11 cellular contexts compared by ENCODE assay signal in genomic region chr1:22418852-22419480, GRCh38. TPM values are rescaled to one million over a fixed set of nuclear protein-coding genes. Genes with fewer than 3 reads are reported as not detected.
A peak's percentile ranks its signal among the peaks of the same experiment; 100 is the strongest.
DNase-seq lines count a peak whose midpoint lies in the region; ATAC-seq, FAIRE-seq and TF ChIP-seq lines count a peak whose summit lies in the region.
"Had no signal": no experiment of that assay in that cellular context is flagged by ENCODE, and none has a peak within 500 bp of the region (broad histone marks: within the 10 kb centered on the region; RNA-seq: fewer than 3 reads in every experiment).

No MANE protein-coding gene starts in this region.

- H3K9me3 ChIP-seq in GM12878 (replicated peaks; ENCODE audit: control insufficient read depth, insufficient read depth, low read length): no peaks in the 10 kb centered on the region

- SMC1A ChIA-PET in GM12878 (lab: Charles Lee; ENCODE audit: uncharacterized antibody, unreplicated experiment): interaction anchor here (0.6 to 2.1 kb wide), 2 partner anchors 226 to 537 kb away, joined by 3 to 5 read pairs; no protein-coding TSS in a partner anchor

- TF ChIP-seq POLR2A in GM12878 (IDR thresholded peaks at IDR 0.05; ENCODE audit: low read depth, low read length): no peak

- intact Hi-C loops in GM12878 (cut with micrococcal nuclease; ENCODE audit: unreplicated experiment): no loop called here

- no peak overlapping the region for H3K9ac ChIP-seq in GM12878 (ENCODE audit: control insufficient read depth, insufficient read depth, low read length)

- in situ Hi-C loops in GM12878 (cut with MboI): loop anchor here (5.0 to 10.0 kb wide), 3 partner anchors 228 to 414 kb away; partner anchors contain the start of gene CELA3A

- TF ChIP-seq CTCF in GM12878 (IDR thresholded peaks at IDR 0.05 in 2 of 3, conservative IDR thresholded peaks at IDR 0.05 in 1 of 3; ENCODE audit: control insufficient read depth in 2 of 3, extremely low read depth in 1 of 3, insufficient read depth in 1 of 3, low read depth in 3 of 3, low read length in 3 of 3): no peak
- TF ChIP-seq CTCF in GM20000 (IDR thresholded peaks at IDR 0.05; ENCODE audit: extremely low read depth, missing control alignments): no peak

- no peak overlapping the region for H3K4me3 ChIP-seq in Jurkat, Clone E6-1 (ENCODE audit: low read length)
- no peak overlapping the region for H3K4me3 ChIP-seq in GM12878

- H3K79me2 ChIP-seq in GM12878 (ENCODE audit: control insufficient read depth, insufficient read depth, low read length): no peaks in the 10 kb centered on the region

- peak; percentile 24 for DNase-seq in DMS153 treated with DMSO at 0.1 percent for 48 hours (lab: John Stamatoyannopoulos, UW; ENCODE audit: unreplicated experiment)
- DNase-seq in Jurkat, Clone E6-1 (ENCODE audit: low read depth, low spot score): peak; percentile 6
- peak; percentile 7 for DNase-seq in GM12878 (ENCODE audit: low read depth, low spot score)
- peak; percentile 43 for DNase-seq in left kidney (ENCODE audit: low read depth, low spot score)
- no peak for DNase-seq in activated CD4-positive, CD25-positive, alpha-beta regulatory T cell (lab: John Stamatoyannopoulos, UW)
- DNase-seq in MV-4-11 (lab: John Stamatoyannopoulos, UW): no peak
- DNase-seq in GM20000 (ENCODE audit: low spot score): no peak
- DNase-seq: activated T-cell treated with anti-CD3 and anti-CD28 coated beads, Interleukin-2, amount 50 U/mL, for 72 hours; cortex of kidney; stimulated activated naive B cell treated with anti-CD40 and anti-IgM and Interleukin-4, amounts not matched to agents 10 μg/mL and 1 μg/mL and 100 μg/mL, for 72 hours had no signal

- ATAC-seq in GM12878: peak; percentile 34; the same call in 2 of the 3 replicates
- ATAC-seq in HG03439 (IDR thresholded peaks at IDR 0.05; ENCODE audit: unreplicated experiment): no peak
- ATAC-seq: activated T-cell treated with anti-CD3 and anti-CD28 coated beads, Interleukin-2, amount 50 U/mL, for 72 hours; stimulated activated naive B cell treated with anti-CD40 and anti-IgM and Interleukin-4, amounts not matched to agents 10 μg/mL and 1 μg/mL and 100 μg/mL, for 72 hours had no signal

- peaks cover 8% of the 10 kb centered on the region for H3K4me1 ChIP-seq in GM12878 (ENCODE audit: control insufficient read depth, insufficient read depth, low read length)

- no peaks in the 10 kb centered on the region for H4K20me1 ChIP-seq in GM12878 (ENCODE audit: control insufficient read depth, insufficient read depth)

- no peaks in the 10 kb centered on the region for H3K27me3 ChIP-seq in GM12878 (replicated peaks in 1 of 2; ENCODE audit: control insufficient read depth in 2 of 2, insufficient read depth in 2 of 2, low read length in 1 of 2)

- H3K27ac ChIP-seq in GM12878 (ENCODE audit: control insufficient read depth, insufficient read depth): no peak overlapping the region

- 22% methylated on average over 7 of the region's 7 CpGs for WGBS in GM12878 (ENCODE audit: insufficient coverage, insufficient replicate concordance, low lambda C conversion rate, missing lambda C conversion rate)

- RAD21 ChIA-PET in GM12878 (lab: Charles Lee; ENCODE audit: unreplicated experiment): interaction anchor here (1.4 kb wide), 1 partner anchor 223 kb away, joined by 3 read pairs; no protein-coding TSS in a partner anchor

- POLR2A ChIA-PET in GM12878 (lab: Charles Lee): no interaction called here

- FAIRE-seq in GM12878 (lab: Jason Lieb, UNC): no peak

- peak overlapping the region; percentile 38; the same call in 1 of the 2 replicates for H3K4me2 ChIP-seq in GM12878 (ENCODE audit: control insufficient read depth, insufficient read depth)

- H3K36me3 ChIP-seq in GM12878 (ENCODE audit: control insufficient read depth in 2 of 2, insufficient read depth in 2 of 2, low read length in 1 of 2): no peaks in the 10 kb centered on the region

- no peak for TF ChIP-seq EP300 in GM12878 (IDR thresholded peaks at IDR 0.05; ENCODE audit: borderline replicate concordance in 1 of 2, control insufficient read depth in 1 of 2, low read depth in 2 of 2, low read length in 2 of 2)

- CTCF ChIA-PET in GM12878 (lab: Yijun Ruan, JAX): interaction anchor here (6.2 to 7.7 kb wide), 2 partner anchors 223 to 286 kb away, joined by 56 to 77 read pairs; partner anchors contain the start of gene C1QC

- no peak overlapping the region for H2AFZ ChIP-seq in GM12878 (ENCODE audit: control insufficient read depth, low read depth, low read length)

- no TSS peak for BruUV-seq in GM12878 (replicated peaks; lab: Mats Ljungman, UMichigan)

- no peak for TF ChIP-seq RAD21 in GM12878 (IDR thresholded peaks at IDR 0.05; ENCODE audit: insufficient read depth, low read depth, low read length)

TF ChIP-seq in GM12878, 131 proteins besides CTCF, POLR2A, EP300 and RAD21:
- TF ChIP-seq MEF2A (IDR thresholded peaks at IDR 0.05; ENCODE audit: insufficient read depth, low read depth, low read length) (0 out of 2 replicates have a peak, but pooled peaks have one; percentile 56), REST (IDR thresholded peaks at IDR 0.05; ENCODE audit: low read depth, low read length) (no peak), SPI1 (IDR thresholded peaks at IDR 0.05; ENCODE audit: borderline replicate concordance, insufficient read depth, low read depth, low read length) (0 out of 2 replicates have a peak, but pooled peaks have one; percentile 11), RUNX3 (IDR thresholded peaks at IDR 0.05; ENCODE audit: low read length) (peak; percentile 24; the same call in 1 of the 2 replicates), PKNOX1 (IDR thresholded peaks at IDR 0.05) (peak; percentile 28; the same call in 1 of the 2 replicates), BHLHE40 (IDR thresholded peaks at IDR 0.05; ENCODE audit: borderline replicate concordance in 1 of 2, low read depth in 2 of 2, low read length in 1 of 2) (peak in 1 of 2 experiments; percentile 70; a peak in 1 of 4 replicates), NRF1 (conservative IDR thresholded peaks at IDR 0.05; ENCODE audit: low read depth, low read length) (no peak)

RNA-seq across cellular contexts. Expression of gene ZBTB40, which starts 32.7 kb away (rescaled TPM):
- 16.2 TPM for polyA plus RNA-seq in Jurkat, Clone E6-1 (2012; ENCODE audit: insufficient read depth, insufficient read length)
- 47.2 and 47.4 TPM in 2 replicates for total RNA-seq in GM12878 (2013; cell fraction: nucleolus; rRNA removed)
- total RNA-seq in GM12878 (2014; rRNA removed) (12.1 and 13.6 TPM in 2 replicates), GM12878 (2014; rRNA removed; fragmentation: Illumina TruSeq; extraction: Trizol) (9.3 and 9.4 TPM in 2 replicates), GM12878 (2021) (14.0 and 14.4 TPM in 2 replicates)
- 5.0 TPM for polyA plus RNA-seq in GM12878 (2011; ENCODE audit: low read depth)
- polyA plus RNA-seq in GM12878 (2011; rRNA removed) (6.5 and 8.6 TPM in 2 replicates), GM12878 (2014; fragmentation: Illumina TruSeq; extraction: Trizol) (10.9 and 12.3 TPM in 2 replicates), GM12878 (2014; fragmentation: Nextera tagmentation; extraction: Ambion mirVana) (1 to 10 TPM; 1.9 to 2.3 TPM), GM12878 (2014; rRNA removed) (12.1 and 12.2 TPM in 2 replicates), GM12878 (2016; fragmentation: Nextera tagmentation; extraction: Ambion mirVana) (1 to 10 TPM; 6.9 to 7.4 TPM)
- polyA plus RNA-seq in GM12878 (2011; cell fraction: cytosol; rRNA removed): 8.8 and 9.1 TPM in 2 replicates
- 55.6 and 60.8 TPM in 2 replicates for polyA plus RNA-seq in GM12878 (2011; cell fraction: nucleus; rRNA removed)
- polyA plus RNA-seq in GM12878 (2012): 6.3 and 6.9 TPM in 2 replicates
- 16.8 and 17.4 TPM in 2 replicates for polyA minus RNA-seq in GM12878 (2011; rRNA and poly(A)+ RNA removed)
- 3.7 and 6.9 TPM in 2 replicates for polyA minus RNA-seq in GM12878 (2011; cell fraction: cytosol; rRNA and poly(A)+ RNA removed)
- 14.6 and 18.2 TPM in 2 replicates for polyA minus RNA-seq in GM12878 (2011; cell fraction: nucleus; rRNA and poly(A)+ RNA removed)

Comparison
In these comparisons a context has a peak if more than half of its experiments do, and no peak if none do; other contexts are left out.
1. DNase-seq: peak in DMS153 treated with DMSO at 0.1 percent for 48 hours (single experiment), Jurkat, Clone E6-1 (single experiment), GM12878 (single experiment) and left kidney (single experiment); none in activated CD4-positive, CD25-positive, alpha-beta regulatory T cell (0 of 4), MV-4-11 (single experiment) and GM20000 (single experiment).